Comparison of ENCODE assay signal across 12 cellular contexts in the genomic region with DNA sequence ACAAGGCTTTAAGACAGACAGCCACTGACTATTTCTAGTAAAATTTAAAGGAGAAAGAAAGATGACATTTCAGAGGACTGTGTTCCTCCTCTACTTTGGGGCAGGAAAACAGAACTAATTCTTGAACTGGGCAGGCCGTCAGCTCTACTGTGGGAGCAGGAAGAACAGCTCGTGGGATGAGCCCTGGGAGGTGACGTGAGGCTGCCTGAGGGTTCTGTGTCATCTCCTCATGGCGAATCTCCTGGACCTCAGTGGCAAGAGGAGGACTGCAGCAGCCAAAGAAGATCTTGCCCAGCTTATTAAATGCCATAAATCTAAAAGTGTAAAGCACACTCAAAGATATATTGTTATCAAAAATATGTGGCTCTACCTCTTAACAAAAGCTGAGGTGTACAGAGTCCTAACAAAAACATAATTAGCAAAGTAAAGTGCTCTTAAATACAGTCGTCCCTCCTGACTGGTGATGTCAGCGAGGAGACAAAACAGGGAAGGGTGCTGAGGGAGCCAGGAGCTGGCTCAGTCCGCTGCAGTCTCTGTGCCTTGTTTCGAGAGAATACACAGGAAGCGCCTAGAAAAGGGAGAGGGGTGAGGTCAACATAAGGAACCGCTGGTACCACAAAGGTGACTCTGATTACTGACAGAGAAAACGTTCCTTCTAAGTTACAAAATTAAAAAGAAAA. TPM values are rescaled to one million over a fixed set of nuclear protein-coding genes. Genes with fewer than 3 reads are reported as not detected.
DNase-seq lines count a peak whose midpoint lies in the region; ATAC-seq, FAIRE-seq and TF ChIP-seq lines count a peak whose summit lies in the region.
"Had no signal": no experiment of that assay in that cellular context is flagged by ENCODE, and none has a peak within 500 bp of the region (broad histone marks: within the 10 kb centered on the region; RNA-seq: fewer than 3 reads in every experiment).

No MANE protein-coding gene starts in this region.

- peaks cover 100% of the 10 kb centered on the region for H3K79me2 ChIP-seq in GM23248 (ENCODE audit: insufficient read depth)
- peaks cover 93% of the 10 kb centered on the region for H3K79me2 ChIP-seq in astrocyte (ENCODE audit: insufficient read depth, low read length)

- no peak for FAIRE-seq in astrocyte (lab: Jason Lieb, UNC)

- no peaks in the 10 kb centered on the region for H3K9me2 ChIP-seq in GM23248 (ENCODE audit: insufficient read depth)

- TF ChIP-seq POLR2A in gastroesophageal sphincter (IDR thresholded peaks at IDR 0.05): no peak

- intact Hi-C loops in lower lobe of right lung (cut with DNase I): no loop called here

- 39 to 44% methylated on average over 11 of the region's 11 CpGs for WGBS in GM23248 (ENCODE audit: low coverage in 1 of 2, low lambda C conversion rate in 2 of 2, missing lambda C conversion rate in 2 of 2), 2 experiments
- WGBS in gastroesophageal sphincter (ENCODE audit: low coverage in 1 of 2), 2 donors: 28 to 40% methylated on average over 10 of the region's 11 CpGs

- H3K4me3 ChIP-seq in GM23248: no peak overlapping the region
- H3K4me3 ChIP-seq in astrocyte (ENCODE audit: insufficient read depth, low read depth, low read length): no peak overlapping the region
- H3K4me3 ChIP-seq in lower lobe of right lung: no peak overlapping the region
- no peak overlapping the region for H3K4me3 ChIP-seq in gastroesophageal sphincter
- H3K4me3 ChIP-seq: right lobe of liver had no signal

- H3K9me3 ChIP-seq in GM23248 (ENCODE audit: low read depth): no peaks in the 10 kb centered on the region
- H3K9me3 ChIP-seq in astrocyte (ENCODE audit: insufficient read depth, low read depth, low read length): no peaks in the 10 kb centered on the region
- no peaks in the 10 kb centered on the region for H3K9me3 ChIP-seq in lower lobe of right lung
- no peaks in the 10 kb centered on the region for H3K9me3 ChIP-seq in gastroesophageal sphincter
- H3K9me3 ChIP-seq: right lobe of liver had no signal

- H2AFZ ChIP-seq in GM23248 (no peak overlapping the region), astrocyte (ENCODE audit: low read depth, low read length) (no peak overlapping the region)

- no peaks in the 10 kb centered on the region for H3K27me3 ChIP-seq in GM23248 (replicated peaks; ENCODE audit: insufficient read depth)
- H3K27me3 ChIP-seq in astrocyte (ENCODE audit: insufficient read depth, low read length): no peaks in the 10 kb centered on the region
- H3K27me3 ChIP-seq in lower lobe of right lung (ENCODE audit: low read depth): no peaks in the 10 kb centered on the region
- no peaks in the 10 kb centered on the region for H3K27me3 ChIP-seq in gastroesophageal sphincter
- H3K27me3 ChIP-seq: right lobe of liver had no signal

- H3K27ac ChIP-seq in GM23248 (peak overlapping the region; percentile 22), astrocyte (ENCODE audit: low read depth, low read length) (no peak overlapping the region), lower lobe of right lung (no peak overlapping the region), gastroesophageal sphincter (peak overlapping the region in 2 of 4 donors; percentile 5 to 14)
- H3K27ac ChIP-seq: right lobe of liver had no signal

- peak overlapping the region; percentile 21 for H3K4me2 ChIP-seq in GM23248 (ENCODE audit: unreplicated experiment)
- H3K4me2 ChIP-seq in astrocyte (ENCODE audit: low read length): peak overlapping the region; percentile 1

- DNase-seq in AG20443 (ENCODE audit: low spot score): peak; percentile 54
- DNase-seq in GM23248: peak; percentile 85
- DNase-seq in astrocyte (ENCODE audit: low read depth): no peak
- DNase-seq in lower lobe of right lung: no peak
- DNase-seq in NCI-H446 treated with DMSO at 0.1 percent for 48 hours (lab: John Stamatoyannopoulos, UW): no peak
- DNase-seq: activated T-cell treated with anti-CD3 and anti-CD28 coated beads, Interleukin-2, amount 50 U/mL, for 48 hours; left cardiac atrium; NCI-H2227 treated with DMSO at 0.1 percent for 48 hours; right lobe of liver had no signal

- H3K4me1 ChIP-seq in GM23248 (ENCODE audit: insufficient read depth): peaks cover 66% of the 10 kb centered on the region
- peaks cover 56% of the 10 kb centered on the region for H3K4me1 ChIP-seq in astrocyte (ENCODE audit: insufficient read depth, low read length)
- peaks cover 75% of the 10 kb centered on the region for H3K4me1 ChIP-seq in lower lobe of right lung
- H3K4me1 ChIP-seq in gastroesophageal sphincter: peaks cover 11 to 98% (median 59%) of the 10 kb centered on the region in 3 donors

- H3K9ac ChIP-seq in GM23248: no peak overlapping the region
- no peak overlapping the region for H3K9ac ChIP-seq in astrocyte (ENCODE audit: low read length)

- no peak for TF ChIP-seq EP300 in gastroesophageal sphincter (IDR thresholded peaks at IDR 0.05)

- in situ Hi-C loops in GM23248 (cut with MboI): no loop called here

- peaks cover 42% of the 10 kb centered on the region for H3F3A ChIP-seq in GM23248 (ENCODE audit: insufficient read depth)

- peaks cover 5% of the 10 kb centered on the region for H3K36me3 Mint-ChIP-seq in astrocyte (ENCODE audit: low read depth, unreplicated experiment)

- peaks cover 73% of the 10 kb centered on the region for H3K4me1 Mint-ChIP-seq in astrocyte (ENCODE audit: low read depth, unreplicated experiment)

- no peak for TF ChIP-seq CTCF in astrocyte (IDR thresholded peaks at IDR 0.05; ENCODE audit: insufficient read depth, low read depth, low read length)
- no peak for TF ChIP-seq CTCF in lower lobe of right lung (IDR thresholded peaks at IDR 0.05)
- TF ChIP-seq CTCF in gastroesophageal sphincter (IDR thresholded peaks at IDR 0.05): no peak

- peak; percentile 26 to 59 for ATAC-seq in lower lobe of right lung
- ATAC-seq in gastroesophageal sphincter: no peak
- ATAC-seq in HG03108 (IDR thresholded peaks at IDR 0.05; ENCODE audit: unreplicated experiment): no peak
- no peak for ATAC-seq in GM19023 (IDR thresholded peaks at IDR 0.05; ENCODE audit: unreplicated experiment)

- H3K4me3 Mint-ChIP-seq in astrocyte (ENCODE audit: unreplicated experiment): peak overlapping the region; percentile 17

- H3K36me3 ChIP-seq in GM23248 (ENCODE audit: low read depth) (no peaks in the 10 kb centered on the region), astrocyte (ENCODE audit: insufficient read depth, low read length) (no peaks in the 10 kb centered on the region), lower lobe of right lung (no peaks in the 10 kb centered on the region), gastroesophageal sphincter (no peaks in the 10 kb centered on the region)
- H3K36me3 ChIP-seq: right lobe of liver had no signal

- H3K9me3 Mint-ChIP-seq in astrocyte (ENCODE audit: unreplicated experiment): peaks cover 1% of the 10 kb centered on the region

- H3K27me3 Mint-ChIP-seq in astrocyte (ENCODE audit: low read depth, unreplicated experiment): no peaks in the 10 kb centered on the region

- peak overlapping the region; percentile 30 for H3K27ac Mint-ChIP-seq in astrocyte (ENCODE audit: unreplicated experiment)

- H4K20me1 ChIP-seq in GM23248 (ENCODE audit: insufficient read depth) (peaks cover 80% of the 10 kb centered on the region), astrocyte (ENCODE audit: insufficient read depth, low read length) (peaks cover 99% of the 10 kb centered on the region)

RNA-seq across cellular contexts. Expression of a gene that starts 58.0 kb away (rescaled TPM):
- total RNA-seq in GM23248 (2014; rRNA removed; shearing (Covaris generic)): 11.9 and 25.5 TPM in 2 replicates
- polyA plus RNA-seq in GM23248 (2016; fragmentation: Nextera tagmentation; extraction: Ambion mirVana): 7.8 and 11.7 TPM in 2 replicates
- total RNA-seq in astrocyte: 42.6 and 53.0 TPM in 2 replicates
- 78.3 TPM for total RNA-seq in lower lobe of right lung
- total RNA-seq in gastroesophageal sphincter: 100 to 1,000 TPM in 1 of 4 donors, 10 to 100 TPM in 3; 45.9 to 115 (median 61.7) TPM

Comparison
In these comparisons a context has a peak if more than half of its experiments do, and no peak if none do; other contexts are left out.
1. DNase-seq: peak in AG20443 (single experiment) and GM23248 (single experiment); none in astrocyte (single experiment), lower lobe of right lung (single experiment) and NCI-H446 treated with DMSO at 0.1 percent for 48 hours (single experiment).
2. ATAC-seq: peak in lower lobe of right lung (2 of 2); none in gastroesophageal sphincter (single experiment), HG03108 (single experiment) and GM19023 (single experiment).